ENCODE assay signal across 40 cellular contexts in genomic region chr5:1165864-1166263, GRCh38. TPM values are rescaled to one million over a fixed set of nuclear protein-coding genes. Genes with fewer than 3 reads are reported as not detected.
"Had no signal": no experiment of that assay in that cellular context is flagged by ENCODE, and none has a peak within 500 bp of the region (broad histone marks: within the 10 kb centered on the region; RNA-seq: fewer than 3 reads in every experiment).

No MANE protein-coding gene starts in this region.

- FAIRE-seq: colon, endometrium, endothelial cell of umbilical vein had no signal

- DNase-seq: activated B cell treated with CpG ODN at 0.5 μM for 24 hours; activated CD4-positive, alpha-beta T cell treated with anti-CD3 and anti-CD28 coated beads for 48 hours; activated CD4-positive, alpha-beta T cell treated with anti-CD3 and anti-CD28 coated beads, Interleukin-2, amount 50 U/mL, for 1 hour; activated CD4-positive, alpha-beta T cell treated with anti-CD3 and anti-CD28 coated beads, Interleukin-2, amount 50 U/mL, for 48 hours; activated CD8-positive, alpha-beta memory T cell treated with anti-CD3 and anti-CD28 coated beads, Interleukin-2, amount 50 U/mL, for 48 hours; activated gamma-delta T cell; activated naive CD4-positive, alpha-beta T cell; activated naive CD4-positive, alpha-beta T cell treated with anti-CD3 and anti-CD28 coated beads, Interleukin-2, amount 10 ng/mL, durations not matched to agents 7 days and 5 days; activated naive CD8-positive, alpha-beta T cell treated with anti-CD3 and anti-CD28 coated beads, Interleukin-2, amount 10 ng/mL, durations not matched to agents 7 days and 5 days; activated T-cell treated with anti-CD3 and anti-CD28 coated beads for 4 hours; activated T-cell treated with anti-CD3 and anti-CD28 coated beads, Interleukin-2, amount 50 U/mL, for 24 hours; activated T-cell treated with anti-CD3 and anti-CD28 coated beads, Interleukin-2, amount 50 U/mL, for 72 hours; cortex of kidney; dermis blood vessel endothelial cell; effector CD4-positive, alpha-beta T cell; esophagus squamous epithelium; foreskin melanocyte; T-cell; T1000; WERI-Rb-1 had no signal

- H3K36me3 ChIP-seq: ascending aorta, breast epithelium, esophagus squamous epithelium, gastroesophageal sphincter, heart right ventricle, WERI-Rb-1 had no signal

- ATAC-seq: activated CD4-positive, CD25-positive, alpha-beta regulatory T cell treated with anti-CD3 and anti-CD28 coated beads, Interleukin-2, amount 50 U/mL, for 24 hours; activated naive CD4-positive, alpha-beta T cell treated with anti-CD3 and anti-CD28 coated beads, Interleukin-2, amount 50 U/mL, for 72 hours; activated T-cell treated with anti-CD3 and anti-CD28 coated beads, Interleukin-2, amount 50 U/mL, for 72 hours; gastroesophageal sphincter; heart right ventricle; T-cell had no signal

- H3K27ac ChIP-seq: ascending aorta, breast epithelium, epithelial cell of prostate, esophagus squamous epithelium, gastroesophageal sphincter, heart right ventricle, WERI-Rb-1 had no signal

- H3K27ac Mint-ChIP-seq: activated B cell treated with CpG ODN at 0.5 μM for 24 hours; activated naive CD4-positive, alpha-beta T cell treated with anti-CD3 and anti-CD28 coated beads, Interleukin-2, amount 10 ng/mL, durations not matched to agents 7 days and 5 days; activated naive CD8-positive, alpha-beta T cell treated with anti-CD3 and anti-CD28 coated beads, Interleukin-2, amount 10 ng/mL, durations not matched to agents 7 days and 5 days; activated T-cell treated with anti-CD3 and anti-CD28 coated beads, Interleukin-2, amount 50 U/mL, for 24 hours; activated T-cell treated with anti-CD3 and anti-CD28 coated beads, Interleukin-2, amount 50 U/mL, for 72 hours; T-cell; T-helper 1 cell treated with Interleukin-12 subunit alpha and Interleukin-12 subunit beta and Interleukin-4 antibody, amounts not matched to agents 30 μg/mL and 1 μg/mL, for 36 hours; T-helper 2 cell treated with Interferon-gamma antibody and Interleukin-4, amounts not matched to agents 5 μg/mL and 100 μg/mL, for 36 hours had no signal

- H3K4me3 ChIP-seq: ascending aorta, breast epithelium, esophagus squamous epithelium, gastroesophageal sphincter, heart right ventricle had no signal

- H3K9me3 ChIP-seq: ascending aorta, breast epithelium, esophagus squamous epithelium, gastroesophageal sphincter, heart right ventricle had no signal

- H3K4me1 ChIP-seq: ascending aorta had no signal

- H3K36me3 Mint-ChIP-seq: activated naive CD4-positive, alpha-beta T cell treated with anti-CD3 and anti-CD28 coated beads, Interleukin-2, amount 10 ng/mL, durations not matched to agents 7 days and 5 days; activated naive CD4-positive, alpha-beta T cell treated with anti-CD3 and anti-CD28 coated beads, Interleukin-2, amount 50 U/mL, for 72 hours; activated naive CD8-positive, alpha-beta T cell treated with anti-CD3 and anti-CD28 coated beads, Interleukin-2, amount 10 ng/mL, durations not matched to agents 7 days and 5 days; brain; T-cell had no signal

- H3K4me3 Mint-ChIP-seq: activated B cell treated with CpG ODN at 0.5 μM for 24 hours; activated naive CD4-positive, alpha-beta T cell treated with anti-CD3 and anti-CD28 coated beads, Interleukin-2, amount 10 ng/mL, durations not matched to agents 7 days and 5 days; activated naive CD8-positive, alpha-beta T cell treated with anti-CD3 and anti-CD28 coated beads, Interleukin-2, amount 10 ng/mL, durations not matched to agents 7 days and 5 days; activated T-cell treated with anti-CD3 and anti-CD28 coated beads, Interleukin-2, amount 50 U/mL, for 24 hours; activated T-cell treated with anti-CD3 and anti-CD28 coated beads, Interleukin-2, amount 50 U/mL, for 72 hours; brain; central memory CD8-positive, alpha-beta T cell; T-cell; T-helper 1 cell treated with Interleukin-12 subunit alpha and Interleukin-12 subunit beta and Interleukin-4 antibody, amounts not matched to agents 30 μg/mL and 1 μg/mL, for 36 hours; T-helper 2 cell treated with Interferon-gamma antibody and Interleukin-4, amounts not matched to agents 5 μg/mL and 100 μg/mL, for 36 hours had no signal

- H3K9me3 Mint-ChIP-seq: activated B cell treated with CpG ODN at 0.5 μM for 24 hours; activated naive CD4-positive, alpha-beta T cell treated with anti-CD3 and anti-CD28 coated beads, Interleukin-2, amount 10 ng/mL, durations not matched to agents 7 days and 5 days; activated naive CD4-positive, alpha-beta T cell treated with anti-CD3 and anti-CD28 coated beads, Interleukin-2, amount 50 U/mL, for 72 hours; activated naive CD8-positive, alpha-beta T cell treated with anti-CD3 and anti-CD28 coated beads, Interleukin-2, amount 10 ng/mL, durations not matched to agents 7 days and 5 days; activated T-cell treated with anti-CD3 and anti-CD28 coated beads, Interleukin-2, amount 50 U/mL, for 24 hours; activated T-cell treated with anti-CD3 and anti-CD28 coated beads, Interleukin-2, amount 50 U/mL, for 72 hours; central memory CD8-positive, alpha-beta T cell; T-cell; T-helper 1 cell treated with Interleukin-12 subunit alpha and Interleukin-12 subunit beta and Interleukin-4 antibody, amounts not matched to agents 30 μg/mL and 1 μg/mL, for 36 hours; T-helper 2 cell treated with Interferon-gamma antibody and Interleukin-4, amounts not matched to agents 5 μg/mL and 100 μg/mL, for 36 hours had no signal

- H3K27me3 ChIP-seq: ascending aorta, breast epithelium had no signal

RNA-seq across cellular contexts. Expression of gene SLC6A19, which starts 35.5 kb away (rescaled TPM):
- total RNA-seq: activated B cell treated with CpG ODN at 0.5 μM for 24 hours; activated naive CD4-positive, alpha-beta T cell treated with anti-CD3 and anti-CD28 coated beads, Interleukin-2, amount 50 U/mL, for 72 hours; activated naive CD8-positive, alpha-beta T cell treated with anti-CD3 and anti-CD28 coated beads, Interleukin-2, amount 10 ng/mL, durations not matched to agents 7 days and 5 days; activated T-cell treated with anti-CD3 and anti-CD28 coated beads, Interleukin-2, amount 50 U/mL, for 72 hours; ascending aorta; breast epithelium; chondrocyte; dermis blood vessel endothelial cell; endothelial cell of umbilical vein; esophagus squamous epithelium; fibroblast of lung; fibroblast of villous mesenchyme; gastroesophageal sphincter; glomerular endothelial cell had no signal
- polyA plus RNA-seq: endothelial cell of umbilical vein, esophagus, fibroblast of lung, heart right ventricle had no signal

RNA-seq across cellular contexts. Expression of gene SLC6A18, which starts 59.3 kb away (rescaled TPM):
- total RNA-seq: activated B cell treated with CpG ODN at 0.5 μM for 24 hours; activated naive CD4-positive, alpha-beta T cell treated with anti-CD3 and anti-CD28 coated beads, Interleukin-2, amount 50 U/mL, for 72 hours; activated naive CD8-positive, alpha-beta T cell treated with anti-CD3 and anti-CD28 coated beads, Interleukin-2, amount 10 ng/mL, durations not matched to agents 7 days and 5 days; activated T-cell treated with anti-CD3 and anti-CD28 coated beads, Interleukin-2, amount 50 U/mL, for 72 hours; ascending aorta; breast epithelium; cardiac septum; chondrocyte; dermis blood vessel endothelial cell; endothelial cell of umbilical vein; esophagus squamous epithelium; fibroblast of lung; fibroblast of villous mesenchyme; gastroesophageal sphincter; glomerular endothelial cell; heart right ventricle; T-cell had no signal
- polyA plus RNA-seq: endothelial cell of umbilical vein, esophagus, fibroblast of lung, heart right ventricle had no signal
